In the genomic region with DNA sequence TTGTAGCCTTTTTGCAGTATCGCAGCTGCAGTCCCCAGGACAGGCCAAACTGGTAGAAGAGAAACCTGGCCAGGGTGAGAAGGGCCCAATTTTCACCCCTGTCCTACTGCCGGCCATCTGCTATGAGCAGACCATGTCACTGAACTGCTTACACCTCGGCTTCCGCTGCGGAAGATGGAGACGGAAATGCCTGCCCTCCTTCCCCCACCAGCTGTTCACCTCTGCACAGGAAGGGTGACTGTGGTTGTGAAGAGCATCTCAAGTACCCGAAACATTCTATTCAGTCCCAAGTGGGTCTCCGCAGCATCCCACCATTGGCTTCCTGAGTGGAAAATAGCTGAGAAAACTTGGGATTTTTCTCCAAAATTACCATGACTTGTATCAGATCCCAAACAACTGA, we compare ENCODE assay signal across 19 cellular contexts. TPM values are rescaled to one million over a fixed set of nuclear protein-coding genes. Genes with fewer than 3 reads are reported as not detected.
A peak's percentile ranks its signal among the peaks of the same experiment; 100 is the strongest.
DNase-seq lines count a peak whose midpoint lies in the region; ATAC-seq and TF ChIP-seq lines count a peak whose summit lies in the region.
"Had no signal": no experiment of that assay in that cellular context is flagged by ENCODE, and none has a peak within 500 bp of the region (broad histone marks: within the 10 kb centered on the region; RNA-seq: fewer than 3 reads in every experiment).

No MANE protein-coding gene starts in this region.

- no peak overlapping the region for H3K4ac ChIP-seq in H9 (ENCODE audit: low read depth, low read length)

- H3K36me3 Mint-ChIP-seq in H9 (ENCODE audit: insufficient read depth in 1 of 3, low read depth in 3 of 3): no peaks in the 10 kb centered on the region
- H3K36me3 Mint-ChIP-seq in glutamatergic neuron (ENCODE audit: unreplicated experiment): no peaks in the 10 kb centered on the region
- H3K36me3 Mint-ChIP-seq: CD4-positive, alpha-beta memory T cell had no signal

- H4K91ac ChIP-seq in H9 (ENCODE audit: insufficient read length, low read depth, low read length): no peak overlapping the region

- H3K36me3 ChIP-seq in thoracic aorta: no peaks in the 10 kb centered on the region

- H4K5ac ChIP-seq in H9 (ENCODE audit: insufficient read length, low read depth, low read length): no peak overlapping the region

- no peak overlapping the region for H3K18ac ChIP-seq in H9 (ENCODE audit: insufficient read length, low read depth, low read length)

- no peak overlapping the region for H2AK5ac ChIP-seq in H9 (ENCODE audit: insufficient read length, low read length)

- H3K9me3 ChIP-seq in H9 (ENCODE audit: control insufficient read depth, low read depth, low read length) (no peaks in the 10 kb centered on the region), thoracic aorta (no peaks in the 10 kb centered on the region)

- H3K27ac ChIP-seq in H9 (ENCODE audit: insufficient read length, low read depth, low read length) (no peak overlapping the region), thoracic aorta (no peak overlapping the region)
- H3K27ac ChIP-seq: GM23248 had no signal

- peak overlapping the region; percentile 30 for H3K4me3 ChIP-seq in thoracic aorta
- H3K4me3 ChIP-seq: GM12878, GM23248 had no signal

- H3K27me3 Mint-ChIP-seq in H9 (ENCODE audit: low read depth) (no peaks in the 10 kb centered on the region), glutamatergic neuron (ENCODE audit: unreplicated experiment) (peaks cover 1% of the 10 kb centered on the region)

- H3T11ph ChIP-seq in H9 (ENCODE audit: low read length): no peak overlapping the region

- H2BK15ac ChIP-seq in H9 (ENCODE audit: low read depth, low read length): 0 out of 2 replicates have a peak overlapping the region, but pooled peaks have one; percentile 32

- H3K23ac ChIP-seq in H9 (ENCODE audit: insufficient read length, low read depth, low read length): no peak overlapping the region

- H3K14ac ChIP-seq in H9 (ENCODE audit: insufficient read depth, low read length): no peak overlapping the region

- no peaks in the 10 kb centered on the region for H3K23me2 ChIP-seq in H9 (ENCODE audit: insufficient read length, low read depth, low read length, poor library complexity, severe bottlenecking)

- H3K9ac ChIP-seq in H9 (ENCODE audit: extremely low read depth, insufficient read length, low read length): no peak overlapping the region
- H3K9ac ChIP-seq: GM23248 had no signal

- no peak overlapping the region for H3K4me2 ChIP-seq in H9 (ENCODE audit: insufficient read depth, insufficient read length, low read length)

- H4K8ac ChIP-seq in H9 (replicated peaks; ENCODE audit: insufficient read length, low read depth, low read length): no peak overlapping the region

- H3K27me3 ChIP-seq in H9 (ENCODE audit: insufficient read depth, low read length) (no peaks in the 10 kb centered on the region), thoracic aorta (replicated peaks; ENCODE audit: insufficient read depth) (no peaks in the 10 kb centered on the region)

- H3K27ac Mint-ChIP-seq in H9 (no peak overlapping the region), glutamatergic neuron (ENCODE audit: unreplicated experiment) (no peak overlapping the region)
- H3K27ac Mint-ChIP-seq: CD4-positive, alpha-beta memory T cell had no signal

- no peak for TF ChIP-seq CTCF in H9 (conservative IDR thresholded peaks at IDR 0.05)
- no peak for TF ChIP-seq CTCF in glutamatergic neuron (IDR thresholded peaks at IDR 0.05; ENCODE audit: partially characterized antibody, unreplicated experiment)
- no peak for TF ChIP-seq CTCF in thoracic aorta (IDR thresholded peaks at IDR 0.05)

- no peak overlapping the region for H2BK20ac ChIP-seq in H9 (ENCODE audit: low read depth, low read length, poor library complexity, severe bottlenecking)

- H3K4me3 Mint-ChIP-seq in H9 (no peak overlapping the region), glutamatergic neuron (ENCODE audit: unreplicated experiment) (no peak overlapping the region)
- H3K4me3 Mint-ChIP-seq: CD4-positive, alpha-beta memory T cell had no signal

- DNase-seq in H9 (no peak), glutamatergic neuron (peak; percentile 19), thoracic aorta (ENCODE audit: low spot score) (no peak), sciatic nerve (ENCODE audit: low spot score) (no peak), ureter (ENCODE audit: low spot score) (no peak)
- DNase-seq in activated CD4-positive, CD25-positive, alpha-beta regulatory T cell treated with anti-CD3 and anti-CD28 coated beads, Interleukin-2, amount 50 U/mL, for 72 hours: no peak
- DNase-seq: C1 segment of cervical spinal cord; Calu3; CD4-positive, alpha-beta memory T cell; COR-L47; DMS53; DND-41; EL; GDM1; GM23248; H7 had no signal

- no peaks in the 10 kb centered on the region for H4K20me1 ChIP-seq in H9 (ENCODE audit: control insufficient read depth, insufficient read depth, insufficient read length)

- no peaks in the 10 kb centered on the region; a peak in 1 of 4 replicates for H3K4me1 Mint-ChIP-seq in H9
- no peaks in the 10 kb centered on the region for H3K4me1 Mint-ChIP-seq in glutamatergic neuron (ENCODE audit: low read depth, unreplicated experiment)
- H3K4me1 Mint-ChIP-seq: CD4-positive, alpha-beta memory T cell had no signal

- ATAC-seq in thoracic aorta (ENCODE audit: insufficient number of reproducible peaks, low FRiP score, low read depth) (no peak), sciatic nerve (no peak)
- ATAC-seq: GM12878, HCT116 had no signal

- H3K79me1 ChIP-seq in H9 (ENCODE audit: insufficient read depth, low read depth, low read length, poor library complexity, severe bottlenecking): no peaks in the 10 kb centered on the region

- no peak overlapping the region for H2BK5ac ChIP-seq in H9 (ENCODE audit: insufficient read length, low read length)

- WGBS in H9 (ENCODE audit: extremely low coverage, insufficient read length, low lambda C conversion rate): no CpG with 5 or more reads among the region's 8 CpGs

- H3K4me1 ChIP-seq in H9 (ENCODE audit: insufficient read depth, low read length): no peaks in the 10 kb centered on the region
- H3K4me1 ChIP-seq in thoracic aorta (ENCODE audit: control insufficient read depth in 1 of 2, low read depth in 2 of 2): peaks cover 0 to 6% of the 10 kb centered on the region in 2 donors

- H2BK12ac ChIP-seq in H9 (ENCODE audit: insufficient read length, low read depth, low read length): no peak overlapping the region

- no peak overlapping the region for H2BK120ac ChIP-seq in H9 (ENCODE audit: low read depth, low read length, poor library complexity, severe bottlenecking)

- no peak overlapping the region for H3K56ac ChIP-seq in H9 (ENCODE audit: insufficient read length, low read depth, low read length)

- intact Hi-C loops in sciatic nerve (cut with DNase I): no loop called here

- no peak overlapping the region for H2AFZ ChIP-seq in H9 (ENCODE audit: low read length)
- H2AFZ ChIP-seq: GM23248 had no signal

- no peaks in the 10 kb centered on the region for H3K79me2 ChIP-seq in H9 (ENCODE audit: insufficient read depth, low read length)

- H3K9me3 Mint-ChIP-seq in H9 (no peaks in the 10 kb centered on the region), glutamatergic neuron (ENCODE audit: unreplicated experiment) (no peaks in the 10 kb centered on the region)

RNA-seq across cellular contexts. Expression of a gene that starts 16.1 kb away (rescaled TPM):
- total RNA-seq in H9 (2021): 3.0 and 4.5 TPM in 2 replicates
- 30.8 TPM for total RNA-seq in glutamatergic neuron (ENCODE audit: unreplicated experiment)
- total RNA-seq in thoracic aorta: 10 to 100 TPM in 1 of 2 donors, 1 to 10 TPM in 1; 8.3 to 21.7 TPM
- 13.6 TPM for total RNA-seq in sciatic nerve
- 3.0 TPM for total RNA-seq in ureter
- total RNA-seq: A172; CD4-positive, alpha-beta memory T cell; GM12878 had no signal
